In genomic region chr3:104263477-104263876, GRCh38 we compare ENCODE assay signal across 23 cellular contexts.
DNase-seq lines count a peak whose midpoint lies in the region; ATAC-seq and TF ChIP-seq lines count a peak whose summit lies in the region.
"Had no signal": no experiment of that assay in that cellular context is flagged by ENCODE, and none has a peak within 500 bp of the region (broad histone marks: within the 10 kb centered on the region; RNA-seq: fewer than 3 reads in every experiment).

No MANE protein-coding gene starts in this region.

- no peaks in the 10 kb centered on the region; a peak in 1 of 4 replicates for H3K4me1 ChIP-seq in HCT116 (ENCODE audit: control insufficient read depth in 1 of 2, insufficient read depth in 2 of 2, low read length in 2 of 2)
- H3K4me1 ChIP-seq in PC-3 (ENCODE audit: insufficient read depth, low read length): no peaks in the 10 kb centered on the region
- H3K4me1 ChIP-seq: BE2C, BLaER1 had no signal

- no peak for TF ChIP-seq POLR2A in HCT116 (IDR thresholded peaks at IDR 0.05; ENCODE audit: borderline replicate concordance, extremely low read depth, insufficient read depth, insufficient read length)

- POLR2A ChIA-PET in HCT116 (lab: Charles Lee) (no interaction called here), PC-3 (lab: Charles Lee; ENCODE audit: unreplicated experiment) (no interaction called here)

- TF ChIP-seq RAD21 in HCT116 (IDR thresholded peaks at IDR 0.05; ENCODE audit: low read depth): no peak

- H3F3A ChIP-seq in PC-3 (ENCODE audit: low read length, unreplicated experiment): no peaks in the 10 kb centered on the region

- H4K20me1 ChIP-seq in HCT116 (ENCODE audit: insufficient read depth) (no peaks in the 10 kb centered on the region), PC-3 (ENCODE audit: low read length) (no peaks in the 10 kb centered on the region)
- H4K20me1 ChIP-seq: BLaER1 had no signal

- no peak; the same call in 1 of the 2 replicates for ATAC-seq in HCT116
- peak; percentile 70 for ATAC-seq in PC-3
- no peak for ATAC-seq in HG03439 (IDR thresholded peaks at IDR 0.05; ENCODE audit: unreplicated experiment)
- ATAC-seq in HG03025 (IDR thresholded peaks at IDR 0.05; ENCODE audit: low FRiP score, unreplicated experiment): no peak
- ATAC-seq: GM12878 had no signal

- H3K27ac ChIP-seq in HCT116 (ENCODE audit: low read depth, low read length) (no peak overlapping the region), PC-3 (ENCODE audit: low read length) (no peak overlapping the region)
- H3K27ac ChIP-seq: BLaER1 had no signal

- no peak overlapping the region for H3K9ac ChIP-seq in HCT116 (ENCODE audit: low read length)
- no peak overlapping the region for H3K9ac ChIP-seq in PC-3 (ENCODE audit: low read length)
- H3K9ac ChIP-seq: BLaER1 had no signal

- no peaks in the 10 kb centered on the region for H3K27me3 ChIP-seq in HCT116 (ENCODE audit: insufficient read depth, low read length)
- H3K27me3 ChIP-seq in PC-3 (ENCODE audit: low read length): no peaks in the 10 kb centered on the region
- H3K27me3 ChIP-seq: BE2C, BLaER1 had no signal

- RAD21 ChIA-PET in HCT116 (lab: Charles Lee; ENCODE audit: low non-redundant PET in 1 of 2, low total read pairs in 2 of 2, uncharacterized antibody in 2 of 2, unreplicated experiment in 2 of 2): no interaction called here

- H3K4me2 ChIP-seq in HCT116 (ENCODE audit: low read length): no peak overlapping the region
- no peak overlapping the region for H3K4me2 ChIP-seq in PC-3 (ENCODE audit: low read length)
- H3K4me2 ChIP-seq: BLaER1 had no signal

- H3K36me3 ChIP-seq in HCT116 (ENCODE audit: control insufficient read depth in 1 of 2, insufficient read depth in 2 of 2, low read length in 2 of 2) (no peaks in the 10 kb centered on the region), PC-3 (ENCODE audit: low read depth, low read length) (no peaks in the 10 kb centered on the region)
- H3K36me3 ChIP-seq: BE2C, BLaER1 had no signal

- no TSS peak for BruUV-seq in HCT116 (replicated peaks; lab: Mats Ljungman, UMichigan)
- no TSS peak for BruUV-seq in PC-3 (replicated peaks; lab: Mats Ljungman, UMichigan)

- H3K9me2 ChIP-seq in HCT116 (ENCODE audit: insufficient read depth) (no peaks in the 10 kb centered on the region), PC-3 (replicated peaks; ENCODE audit: low read length) (no peaks in the 10 kb centered on the region)

- H3K9me3 ChIP-seq in HCT116 (ENCODE audit: control insufficient read depth in 1 of 2, insufficient read depth in 1 of 2, low read depth in 1 of 2, low read length in 2 of 2): no peaks in the 10 kb centered on the region
- H3K9me3 ChIP-seq in PC-3 (ENCODE audit: low read length): no peaks in the 10 kb centered on the region
- H3K9me3 ChIP-seq: BE2C, BLaER1 had no signal

- CTCF ChIA-PET in HCT116 (lab: Charles Lee) (no interaction called here), PC-3 (lab: Charles Lee) (no interaction called here)

- intact Hi-C loops in HCT116 (cut with micrococcal nuclease): no loop called here
- intact Hi-C loops in PC-3 (cut with micrococcal nuclease): no loop called here

- TF ChIP-seq CTCF in HCT116 (IDR thresholded peaks at IDR 0.05 in 2 of 3, conservative IDR thresholded peaks at IDR 0.05 in 1 of 3; ENCODE audit: borderline replicate concordance in 1 of 3, insufficient read depth in 1 of 3, low read depth in 2 of 3, low read length in 2 of 3): no peak
- no peak for TF ChIP-seq CTCF in PC-3 (conservative IDR thresholded peaks at IDR 0.05; ENCODE audit: low read depth, low read length)
- TF ChIP-seq CTCF in epithelial cell of esophagus (IDR thresholded peaks at IDR 0.05; ENCODE audit: insufficient read depth, low read depth, low read length, missing control alignments): no peak

- DNase-seq in HCT116 (ENCODE audit: low read depth, low spot score) (no peak), PC-3 (peak; percentile 37), epithelial cell of esophagus (ENCODE audit: low read depth) (peak; percentile 11)
- no peak for DNase-seq in stimulated activated CD4-positive, alpha-beta T cell treated with anti-CD3 and anti-CD28 coated beads, Interleukin-12 subunit alpha, Interleukin-12 subunit beta, amount 100 ng/mL, for 4 hours
- DNase-seq: 8988T; ACHN; BE2C; C1 segment of cervical spinal cord; CD4-positive, alpha-beta memory T cell; CD4-positive, CD25-positive, alpha-beta regulatory T cell; CD8-positive, alpha-beta memory T cell; COR-L47; DMS 273 treated with DMSO at 0.1 percent for 48 hours; DMS153; DMS53; DMS79; DND-41; EL; GDM1 had no signal

- no peaks in the 10 kb centered on the region for H3K79me2 ChIP-seq in HCT116 (ENCODE audit: insufficient read depth, low read length)
- H3K79me2 ChIP-seq in PC-3 (ENCODE audit: low read length): no peaks in the 10 kb centered on the region

- H2AFZ ChIP-seq in HCT116 (ENCODE audit: low read depth, low read length, poor library complexity, severe bottlenecking) (no peak overlapping the region), PC-3 (ENCODE audit: low read length) (no peak overlapping the region)

- H3K4me3 ChIP-seq in HCT116 (replicated peaks in 1 of 2; ENCODE audit: low read depth in 1 of 2, low read length in 2 of 2): no peak overlapping the region
- H3K4me3 ChIP-seq in PC-3 (ENCODE audit: low read length): no peak overlapping the region
- no peak overlapping the region for H3K4me3 ChIP-seq in epithelial cell of esophagus (ENCODE audit: low read length)
- H3K4me3 ChIP-seq: BLaER1, GM12878 had no signal

TF ChIP-seq in HCT116, 20 proteins besides CTCF, POLR2A, EP300 and RAD21:
- no peak for TF ChIP-seq SIN3A (IDR thresholded peaks at IDR 0.05; ENCODE audit: low read depth)
- peak; percentile 32; the same call in 1 of the 2 replicates for TF ChIP-seq FOSL1 (IDR thresholded peaks at IDR 0.05; ENCODE audit: low read depth)

Comparison
In these comparisons a context has a peak if more than half of its experiments do, and no peak if none do; other contexts are left out.
1. DNase-seq: peak in PC-3 (single experiment) and epithelial cell of esophagus (single experiment); none in HCT116 (single experiment) and stimulated activated CD4-positive, alpha-beta T cell treated with anti-CD3 and anti-CD28 coated beads, Interleukin-12 subunit alpha, Interleukin-12 subunit beta, amount 100 ng/mL, for 4 hours (single experiment).